ENCODE assay signal across 15 cellular contexts in genomic region chr4:147933779-147934178, GRCh38.
A peak's percentile ranks its signal among the peaks of the same experiment; 100 is the strongest.
DNase-seq lines count a peak whose midpoint lies in the region; ATAC-seq lines count a peak whose summit lies in the region.
"Had no signal": no experiment of that assay in that cellular context is flagged by ENCODE, and none has a peak within 500 bp of the region (broad histone marks: within the 10 kb centered on the region; RNA-seq: fewer than 3 reads in every experiment).

No MANE protein-coding gene starts in this region.

- H4K91ac ChIP-seq in neuronal stem cell (ENCODE audit: low read depth, low read length, poor library complexity), result peak overlapping the region; percentile 85

- no peak overlapping the region for H3K27ac Mint-ChIP-seq in stimulated activated memory B cell treated with anti-CD40 and anti-IgM and Interleukin-4, amounts not matched to agents 10 μg/mL and 1 μg/mL and 100 μg/mL, for 72 hours
- H3K27ac Mint-ChIP-seq: CD4-positive, CD25-positive, alpha-beta regulatory T cell; H9 had no signal

- no peak overlapping the region for H2BK120ac ChIP-seq in neuronal stem cell (ENCODE audit: low read depth, low read length)

- H4K8ac ChIP-seq in neuronal stem cell (ENCODE audit: low read depth, low read length), result no peak overlapping the region

- H3K36me3 Mint-ChIP-seq in stimulated activated memory B cell treated with anti-CD40 and anti-IgM and Interleukin-4, amounts not matched to agents 10 μg/mL and 1 μg/mL and 100 μg/mL, for 72 hours, result no peaks in the 10 kb centered on the region

- H3K4me3 ChIP-seq in neuronal stem cell (ENCODE audit: low read length in 2 of 2), result no peak overlapping the region

- H3K18ac ChIP-seq in neuronal stem cell (ENCODE audit: low read length), result peak overlapping the region; percentile 71

- H2AK5ac ChIP-seq in neuronal stem cell (ENCODE audit: low read depth, low read length), result no peak overlapping the region

- peak; percentile 17 for ATAC-seq in GM19351 (IDR thresholded peaks at IDR 0.05; ENCODE audit: unreplicated experiment)
- ATAC-seq in HG03439 (IDR thresholded peaks at IDR 0.05; ENCODE audit: unreplicated experiment), result peak; percentile 19
- peak; percentile 42 for ATAC-seq in stimulated activated memory B cell treated with anti-CD40 and anti-IgM and Interleukin-4, amounts not matched to agents 10 μg/mL and 1 μg/mL and 100 μg/mL, for 72 hours
- ATAC-seq in GM19452 (IDR thresholded peaks at IDR 0.05; ENCODE audit: unreplicated experiment), result no peak

- peak overlapping the region; percentile 85 for H2BK15ac ChIP-seq in neuronal stem cell (ENCODE audit: low read length)

- no peak overlapping the region for H3K4me2 ChIP-seq in neuronal stem cell (ENCODE audit: insufficient read depth, low read length, poor library complexity, severe bottlenecking)

- WGBS in neuronal stem cell (ENCODE audit: extremely low coverage in 2 of 2, insufficient read length in 2 of 2, insufficient replicate concordance in 1 of 2), 2 donors, result no CpG with 5 or more reads among the region's 3 CpGs

- no peak for DNase-seq in neuronal stem cell (ENCODE audit: low spot score)
- DNase-seq in occipital lobe (lab: John Stamatoyannopoulos, UW), result no peak
- no peak for DNase-seq in germinal center (ENCODE audit: low spot score)
- DNase-seq: ACHN; BE2C; CD8-positive, alpha-beta memory T cell; COR-L47; DMS 273 treated with DMSO at 0.1 percent for 48 hours; H9 had no signal

- peak overlapping the region; percentile 22 for H2BK12ac ChIP-seq in neuronal stem cell (ENCODE audit: low read length)

- H3K27me3 Mint-ChIP-seq in stimulated activated memory B cell treated with anti-CD40 and anti-IgM and Interleukin-4, amounts not matched to agents 10 μg/mL and 1 μg/mL and 100 μg/mL, for 72 hours, result peaks cover 8% of the 10 kb centered on the region
- H3K27me3 Mint-ChIP-seq: CD4-positive, CD25-positive, alpha-beta regulatory T cell; CD8-positive, alpha-beta memory T cell had no signal

- H3K9ac ChIP-seq in neuronal stem cell (ENCODE audit: low read depth, low read length, poor library complexity), result no peak overlapping the region

- no peak overlapping the region for H3K27ac ChIP-seq in neuronal stem cell (replicated peaks; ENCODE audit: low read length)
- H3K27ac ChIP-seq: HL-60 had no signal

- H3K79me1 ChIP-seq in neuronal stem cell (ENCODE audit: low read depth, low read length), result no peaks in the 10 kb centered on the region

- H3K4me1 Mint-ChIP-seq in stimulated activated memory B cell treated with anti-CD40 and anti-IgM and Interleukin-4, amounts not matched to agents 10 μg/mL and 1 μg/mL and 100 μg/mL, for 72 hours, result no peaks in the 10 kb centered on the region
- H3K4me1 Mint-ChIP-seq: CD4-positive, CD25-positive, alpha-beta regulatory T cell had no signal

- H3K9me3 Mint-ChIP-seq in stimulated activated memory B cell treated with anti-CD40 and anti-IgM and Interleukin-4, amounts not matched to agents 10 μg/mL and 1 μg/mL and 100 μg/mL, for 72 hours, result no peaks in the 10 kb centered on the region
- H3K9me3 Mint-ChIP-seq: CD4-positive, CD25-positive, alpha-beta regulatory T cell; CD8-positive, alpha-beta memory T cell; H9 had no signal

- no peak overlapping the region for H3K4me3 Mint-ChIP-seq in stimulated activated memory B cell treated with anti-CD40 and anti-IgM and Interleukin-4, amounts not matched to agents 10 μg/mL and 1 μg/mL and 100 μg/mL, for 72 hours
- H3K4me3 Mint-ChIP-seq: CD4-positive, CD25-positive, alpha-beta regulatory T cell; CD8-positive, alpha-beta memory T cell; H9 had no signal

- H3K27me3 ChIP-seq in neuronal stem cell (ENCODE audit: control insufficient read depth in 3 of 3, insufficient read depth in 3 of 3, low read depth in 1 of 3, low read length in 3 of 3), result no peaks in the 10 kb centered on the region
- H3K27me3 ChIP-seq: BE2C had no signal

- no peak overlapping the region for H2AFZ ChIP-seq in neuronal stem cell (ENCODE audit: low read length)

- H3K4me1 ChIP-seq in neuronal stem cell (ENCODE audit: control insufficient read depth in 2 of 2, insufficient read depth in 1 of 2, low read depth in 1 of 2, low read length in 2 of 2), result no peaks in the 10 kb centered on the region
- H3K4me1 ChIP-seq: BE2C had no signal

- peak overlapping the region; percentile 38 for H3K14ac ChIP-seq in neuronal stem cell (ENCODE audit: low read length)

- no peaks in the 10 kb centered on the region for H3K36me3 ChIP-seq in neuronal stem cell (replicated peaks in 1 of 2; ENCODE audit: control insufficient read depth in 2 of 2, insufficient read depth in 2 of 2, low read length in 2 of 2)

- peak overlapping the region; percentile 53 for H2BK5ac ChIP-seq in neuronal stem cell (ENCODE audit: low read length)

- H3K9me3 ChIP-seq in neuronal stem cell (replicated peaks in 1 of 2; ENCODE audit: control insufficient read depth in 2 of 2, insufficient read depth in 1 of 2, low read depth in 1 of 2, low read length in 2 of 2), result no peaks in the 10 kb centered on the region

- no peak overlapping the region for H3K23ac ChIP-seq in neuronal stem cell (ENCODE audit: low read depth, low read length, poor library complexity)

- H3K4ac ChIP-seq in neuronal stem cell (ENCODE audit: low read length), result no peak overlapping the region
